13 cellular contexts compared by ENCODE assay signal in the genomic region with DNA sequence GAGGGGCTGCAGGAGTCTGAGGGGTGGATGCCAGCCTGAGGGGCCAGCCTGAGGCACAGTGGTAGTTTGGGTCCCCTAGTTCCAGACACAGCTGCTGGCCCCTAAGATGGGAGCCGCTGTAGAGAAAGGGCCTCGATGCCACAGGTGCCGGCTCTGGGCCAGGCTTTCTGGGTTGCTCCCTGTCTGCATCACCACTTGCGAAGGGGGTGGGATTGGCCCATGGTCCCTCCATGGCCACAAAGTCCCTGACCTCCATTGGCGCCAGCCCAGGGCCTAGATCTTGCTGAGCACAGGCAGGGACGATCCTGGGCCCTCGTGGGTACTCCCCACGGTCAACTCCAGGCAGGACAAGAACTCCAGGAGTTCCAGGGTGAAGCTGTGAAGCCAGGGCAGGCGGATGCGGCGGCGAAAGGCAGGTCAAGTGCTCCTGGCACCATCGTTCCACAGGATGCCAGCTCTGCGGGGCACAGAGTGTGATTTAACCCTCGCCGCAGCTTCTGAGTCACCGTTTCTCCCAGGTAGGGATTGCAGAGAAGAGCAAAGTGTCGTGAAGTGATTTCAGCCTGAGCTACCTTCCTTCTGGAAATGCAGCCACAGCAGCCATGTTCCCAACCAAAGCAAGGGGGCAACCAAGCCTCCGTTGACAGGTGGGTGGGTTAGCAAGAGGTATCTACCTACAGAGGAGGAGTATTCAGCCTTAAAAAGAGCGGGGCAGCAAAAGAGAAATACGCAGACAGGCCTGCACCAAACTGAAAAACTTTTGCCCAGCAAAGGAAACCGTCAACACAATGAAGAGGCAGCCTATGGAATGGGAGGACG. TPM values are rescaled to one million over a fixed set of nuclear protein-coding genes. Genes with fewer than 3 reads are reported as not detected.
DNase-seq lines count a peak whose midpoint lies in the region; ATAC-seq, FAIRE-seq and TF ChIP-seq lines count a peak whose summit lies in the region.
"Had no signal": no experiment of that assay in that cellular context is flagged by ENCODE, and none has a peak within 500 bp of the region (broad histone marks: within the 10 kb centered on the region; RNA-seq: fewer than 3 reads in every experiment).

No MANE protein-coding gene starts in this region.

- H3K4me1 ChIP-seq in BLaER1: peaks cover 90% of the 10 kb centered on the region
- H3K4me1 ChIP-seq in neural progenitor cell: peaks cover 10% of the 10 kb centered on the region

- peak overlapping the region; percentile 95 for H3K4me2 ChIP-seq in BLaER1
- H3K4me2 ChIP-seq in neural progenitor cell: no peak overlapping the region

- H3K9me3 Mint-ChIP-seq in neural progenitor cell: peaks cover 3% of the 10 kb centered on the region
- H3K9me3 Mint-ChIP-seq: activated naive CD8-positive, alpha-beta T cell treated with anti-CD3 and anti-CD28 coated beads, Interleukin-2, amount 10 ng/mL, durations not matched to agents 7 days and 5 days had no signal

- no peak for ATAC-seq in HG02571 (IDR thresholded peaks at IDR 0.05; ENCODE audit: unreplicated experiment)
- ATAC-seq in HG03520 (IDR thresholded peaks at IDR 0.05; ENCODE audit: unreplicated experiment): no peak

- no peak for FAIRE-seq in H54 (lab: Jason Lieb, UNC)

- peak; percentile 15 for DNase-seq in GM13977 (ENCODE audit: low spot score)
- DNase-seq in coronary artery (ENCODE audit: low spot score): peak; percentile 68
- no peak for DNase-seq in neural progenitor cell (ENCODE audit: low spot score)
- no peak for DNase-seq in H54 (ENCODE audit: insufficient read length, low spot score)
- no peak for DNase-seq in AG08396 (ENCODE audit: low spot score)
- DNase-seq: activated naive CD8-positive, alpha-beta T cell treated with anti-CD3 and anti-CD28 coated beads, Interleukin-2, amount 10 ng/mL, durations not matched to agents 7 days and 5 days; KG1; NCI-H2029; SW 1271; testis had no signal

- H3K27me3 ChIP-seq in BLaER1 (no peaks in the 10 kb centered on the region), neural progenitor cell (peaks cover 21% of the 10 kb centered on the region)
- H3K27me3 ChIP-seq: testis had no signal

- H3K36me3 ChIP-seq in BLaER1: no peaks in the 10 kb centered on the region
- no peaks in the 10 kb centered on the region for H3K36me3 ChIP-seq in neural progenitor cell

- no peak overlapping the region for H2AFZ ChIP-seq in neural progenitor cell (replicated peaks)

- H3K9me3 ChIP-seq in BLaER1: no peaks in the 10 kb centered on the region
- H3K9me3 ChIP-seq in neural progenitor cell (ENCODE audit: low read depth): no peaks in the 10 kb centered on the region
- H3K9me3 ChIP-seq: testis had no signal

- no peaks in the 10 kb centered on the region for H3K36me3 Mint-ChIP-seq in neural progenitor cell

- no peaks in the 10 kb centered on the region for H4K20me1 ChIP-seq in BLaER1
- H4K20me1 ChIP-seq in neural progenitor cell (ENCODE audit: low read depth): no peaks in the 10 kb centered on the region

- peak overlapping the region; percentile 46; the same call in 1 of the 2 replicates for H3K27ac ChIP-seq in BLaER1
- no peak overlapping the region for H3K27ac ChIP-seq in coronary artery
- H3K27ac ChIP-seq in neural progenitor cell: no peak overlapping the region
- H3K27ac ChIP-seq: testis had no signal

- peak overlapping the region; percentile 37 for H3K27ac Mint-ChIP-seq in neural progenitor cell

- no peak for TF ChIP-seq CTCF in GM13977 (IDR thresholded peaks at IDR 0.05; ENCODE audit: extremely low read depth, insufficient read depth, missing control alignments)
- no peak for TF ChIP-seq CTCF in coronary artery (IDR thresholded peaks at IDR 0.05)
- no peak for TF ChIP-seq CTCF in neural progenitor cell (IDR thresholded peaks at IDR 0.05)

- H3K9ac ChIP-seq in BLaER1 (no peak overlapping the region), neural progenitor cell (no peak overlapping the region)

- no peaks in the 10 kb centered on the region for H3K79me2 ChIP-seq in neural progenitor cell (ENCODE audit: low read depth)

- TF ChIP-seq POLR2A in H54 (IDR thresholded peaks at IDR 0.05; ENCODE audit: low read depth, low read length): no peak

- H3K4me3 ChIP-seq in BLaER1 (no peak overlapping the region), coronary artery (no peak overlapping the region), neural progenitor cell (no peak overlapping the region)
- H3K4me3 ChIP-seq: testis had no signal

- no peak overlapping the region for H3K4me3 Mint-ChIP-seq in neural progenitor cell
- H3K4me3 Mint-ChIP-seq: activated naive CD8-positive, alpha-beta T cell treated with anti-CD3 and anti-CD28 coated beads, Interleukin-2, amount 10 ng/mL, durations not matched to agents 7 days and 5 days had no signal

- in situ Hi-C loops in GM13977 (cut with MboI; ENCODE audit: low pct_unique_long_range_greater_than_20kb, low sequenced_read_pairs, unreplicated experiment): no loop called here

- H3F3A ChIP-seq in neural progenitor cell (ENCODE audit: low read depth): no peaks in the 10 kb centered on the region

- H3K4me1 Mint-ChIP-seq in neural progenitor cell: peaks cover 23% of the 10 kb centered on the region

- H3K27me3 Mint-ChIP-seq in neural progenitor cell (ENCODE audit: insufficient read depth, low read depth): peaks cover 5% of the 10 kb centered on the region
- H3K27me3 Mint-ChIP-seq: activated naive CD8-positive, alpha-beta T cell treated with anti-CD3 and anti-CD28 coated beads, Interleukin-2, amount 10 ng/mL, durations not matched to agents 7 days and 5 days had no signal

RNA-seq across cellular contexts. Expression of a gene that starts 41.6 kb away (rescaled TPM):
- total RNA-seq in neural progenitor cell (ENCODE audit: low replicate concordance): 19.2 and 37.6 TPM in 2 replicates

Comparison
In these comparisons a context has a peak if more than half of its experiments do, and no peak if none do; other contexts are left out.
1. DNase-seq: peak in GM13977 (single experiment) and coronary artery (single experiment); none in neural progenitor cell (single experiment), H54 (single experiment) and AG08396 (single experiment).